In the genomic region with DNA sequence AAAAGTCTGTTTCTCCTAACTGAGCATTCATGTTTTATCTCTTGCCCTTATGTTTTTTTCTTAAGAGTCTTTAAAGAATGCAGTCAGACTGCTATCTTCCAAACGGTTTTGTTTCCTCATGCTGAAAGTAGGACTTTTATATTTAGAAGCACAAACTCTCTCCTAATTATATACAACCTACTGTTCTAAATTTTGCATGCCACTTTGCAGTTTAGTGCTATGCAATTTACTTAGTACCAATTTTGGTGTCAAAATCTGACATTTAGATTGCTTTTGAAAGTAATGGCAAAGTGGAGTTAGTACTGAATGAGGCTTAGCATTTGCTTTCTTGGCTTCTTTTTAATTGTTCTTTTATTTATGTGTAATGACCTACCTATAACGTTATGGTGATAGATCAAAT, we compare ENCODE assay signal across 8 cellular contexts. TPM values are rescaled to one million over a fixed set of nuclear protein-coding genes. Genes with fewer than 3 reads are reported as not detected.
"Had no signal": no experiment of that assay in that cellular context is flagged by ENCODE, and none has a peak within 500 bp of the region (broad histone marks: within the 10 kb centered on the region; RNA-seq: fewer than 3 reads in every experiment).

No MANE protein-coding gene starts in this region.

- ATAC-seq: GM12878 had no signal

- FAIRE-seq: G401.6, GM12878, GM12891, GM12892, GM18507, GM19239 had no signal

- H3K4me3 ChIP-seq: GM12878 had no signal

- DNase-seq: GDM1 had no signal

RNA-seq across cellular contexts. Expression of gene PCDH20, which starts 55.2 kb away (rescaled TPM):
- total RNA-seq: G401, GM12878 had no signal
